14 cellular contexts compared by ENCODE assay signal in the genomic region with DNA sequence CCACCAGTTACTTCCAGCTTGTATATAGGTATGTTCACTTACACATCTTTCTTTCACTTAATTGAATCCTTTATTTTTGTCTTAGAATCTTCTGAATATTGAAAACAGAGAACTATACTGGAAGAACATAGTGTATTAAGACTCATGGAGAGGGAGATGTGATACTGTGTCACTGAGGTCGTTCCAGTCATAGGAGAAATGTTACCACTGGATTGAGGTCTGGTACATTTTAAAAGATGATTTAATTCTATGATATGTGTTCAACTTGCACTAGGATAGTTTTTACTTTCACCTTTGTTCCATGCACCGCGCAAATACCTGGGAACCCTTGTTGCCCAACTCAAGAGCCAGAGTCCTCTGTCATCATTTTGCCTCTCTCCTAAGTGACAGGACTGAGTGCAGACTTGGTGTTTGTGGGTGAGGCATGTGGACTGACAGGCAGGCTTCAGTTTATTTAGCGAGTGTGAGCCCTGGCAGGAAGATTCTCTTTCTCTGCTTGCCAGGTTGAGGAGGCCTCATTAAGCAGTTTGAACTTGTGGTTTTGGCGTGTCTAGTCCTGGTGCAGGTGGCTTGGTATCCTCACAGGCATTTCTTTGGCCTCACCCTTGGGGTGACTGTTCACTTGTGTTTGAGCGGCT.
DNase-seq lines count a peak whose midpoint lies in the region; ATAC-seq, FAIRE-seq and TF ChIP-seq lines count a peak whose summit lies in the region.
"Had no signal": no experiment of that assay in that cellular context is flagged by ENCODE, and none has a peak within 500 bp of the region (broad histone marks: within the 10 kb centered on the region; RNA-seq: fewer than 3 reads in every experiment).

No MANE protein-coding gene starts in this region.

- peaks cover 63% of the 10 kb centered on the region for H3K36me3 Mint-ChIP-seq in CD4-positive, alpha-beta T cell (ENCODE audit: low read depth)

- H3K4me3 ChIP-seq in IMR-90 (ENCODE audit: insufficient read depth, low read depth, low read length) (no peak overlapping the region), bronchial epithelial cell (ENCODE audit: low read depth, low read length) (no peak overlapping the region), mesendoderm (ENCODE audit: low read length) (no peak overlapping the region), vagina (no peak overlapping the region)
- H3K4me3 ChIP-seq: coronary artery had no signal

- FAIRE-seq in bronchial epithelial cell (lab: Jason Lieb, UNC) (peak; percentile 92), D721Med (lab: Jason Lieb, UNC) (no peak)
- FAIRE-seq: kidney had no signal

- peak overlapping the region; percentile 68 for H3K27ac Mint-ChIP-seq in CD4-positive, alpha-beta T cell

- H3K23ac ChIP-seq in IMR-90 (ENCODE audit: low read depth, low read length) (no peak overlapping the region), mesendoderm (ENCODE audit: low read length) (peak overlapping the region; percentile 29)

- H2BK5ac ChIP-seq in IMR-90 (ENCODE audit: low read depth, low read length, poor library complexity, severe bottlenecking): no peak overlapping the region
- no peak overlapping the region for H2BK5ac ChIP-seq in mesendoderm (ENCODE audit: low read length)

- H3K9me1 ChIP-seq in IMR-90 (ENCODE audit: insufficient read depth, low read length): peaks cover 19% of the 10 kb centered on the region

- dilution Hi-C loops in IMR-90 (cut with HindIII; ENCODE audit: low sequenced_read_pairs, unreplicated experiment): no loop called here

- in situ Hi-C loops in IMR-90 (cut with MboI; ENCODE audit: low sequenced_read_pairs): no loop called here

- no TSS peak for BruUV-seq in IMR-90 (replicated peaks; lab: Mats Ljungman, UMichigan)

- no peak overlapping the region for H3K56ac ChIP-seq in IMR-90 (ENCODE audit: extremely low read depth, insufficient read depth, low read length)
- no peak overlapping the region for H3K56ac ChIP-seq in mesendoderm (ENCODE audit: low read length)

- intact Hi-C loops in CD4-positive, alpha-beta T cell (cut with DNase I, micrococcal nuclease): loop anchor here in 1 of 2 experiments (2.0 to 10.0 kb wide), 3 partner anchors 43 to 206 kb away; no protein-coding TSS in a partner anchor
- intact Hi-C loops in IMR-90 (cut with micrococcal nuclease) (no loop called here), vagina (cut with DNase I) (no loop called here)

- peak overlapping the region; percentile 54 for H3K4me3 Mint-ChIP-seq in CD4-positive, alpha-beta T cell

- no peaks in the 10 kb centered on the region for H3K9me3 Mint-ChIP-seq in CD4-positive, alpha-beta T cell

- H2BK15ac ChIP-seq in IMR-90 (ENCODE audit: low read depth, low read length): no peak overlapping the region
- no peak overlapping the region for H2BK15ac ChIP-seq in mesendoderm (replicated peaks; ENCODE audit: low read depth)

- H3K79me2 ChIP-seq in mesendoderm (ENCODE audit: control insufficient read depth, insufficient read depth, low read length): peaks cover 40% of the 10 kb centered on the region

- H3K79me1 ChIP-seq in IMR-90 (ENCODE audit: low read depth in 1 of 2, low read length in 2 of 2): peaks cover 33 to 54% of the 10 kb centered on the region in 2 experiments
- peaks cover 18% of the 10 kb centered on the region for H3K79me1 ChIP-seq in mesendoderm (ENCODE audit: low read length)

- POLR2A ChIA-PET in CD4-positive, alpha-beta T cell (lab: Charles Lee): interaction anchor here (1.0 kb wide), 1 partner anchor 11 kb away, joined by 4 read pairs; no protein-coding TSS in a partner anchor
- POLR2A ChIA-PET in IMR-90 (lab: Charles Lee; ENCODE audit: unreplicated experiment): no interaction called here

- H4K91ac ChIP-seq in IMR-90 (ENCODE audit: insufficient read depth, low read depth, low read length): no peak overlapping the region

- H3K18ac ChIP-seq in IMR-90 (ENCODE audit: low read depth, low read length): no peak overlapping the region
- H3K18ac ChIP-seq in mesendoderm (ENCODE audit: low read length): no peak overlapping the region

- H3K4me2 ChIP-seq in IMR-90 (ENCODE audit: low read depth, low read length) (no peak overlapping the region), mesendoderm (ENCODE audit: low read length) (no peak overlapping the region)

- H3K4me1 ChIP-seq in IMR-90 (ENCODE audit: control insufficient read depth, insufficient read depth, low read length) (peaks cover 4% of the 10 kb centered on the region), mesendoderm (ENCODE audit: control insufficient read depth, low read depth, low read length) (peaks cover 2% of the 10 kb centered on the region), vagina (peaks cover 49% of the 10 kb centered on the region)

- CTCF ChIA-PET in CD4-positive, alpha-beta T cell (lab: Charles Lee): interaction anchor here (0.9 kb wide), 1 partner anchor 23 kb away, joined by 3 read pairs; no protein-coding TSS in a partner anchor
- CTCF ChIA-PET in IMR-90 (lab: Yijun Ruan, JAX): interaction anchor here (0.6 kb wide), 1 partner anchor 97 kb away, joined by 4 read pairs; no protein-coding TSS in a partner anchor

- H4K8ac ChIP-seq in IMR-90 (ENCODE audit: low read depth in 2 of 2, low read length in 2 of 2): no peak overlapping the region
- H4K8ac ChIP-seq in mesendoderm (ENCODE audit: low read depth, low read length): no peak overlapping the region

- no peak overlapping the region for H2BK120ac ChIP-seq in IMR-90 (ENCODE audit: low read depth, low read length)
- H2BK120ac ChIP-seq in mesendoderm (ENCODE audit: low read depth, low read length): no peak overlapping the region

- H3K4me1 Mint-ChIP-seq in CD4-positive, alpha-beta T cell (ENCODE audit: low read depth): peaks cover 80% of the 10 kb centered on the region

- peaks cover 12% of the 10 kb centered on the region for H3K36me3 ChIP-seq in IMR-90 (ENCODE audit: control insufficient read depth, insufficient read depth, low read length)
- H3K36me3 ChIP-seq in bronchial epithelial cell (ENCODE audit: control insufficient read depth, insufficient read depth, low read length): peaks cover 3% of the 10 kb centered on the region
- peaks cover 2% of the 10 kb centered on the region for H3K36me3 ChIP-seq in mesendoderm (ENCODE audit: control insufficient read depth, insufficient read depth, low read length)
- no peaks in the 10 kb centered on the region for H3K36me3 ChIP-seq in vagina

- no peak for DNase-seq in CD4-positive, alpha-beta T cell
- no peak for DNase-seq in IMR-90
- peak; percentile 47 for DNase-seq in bronchial epithelial cell (ENCODE audit: low read depth)
- DNase-seq in mesendoderm: no peak
- DNase-seq in D721Med (ENCODE audit: insufficient read length, low spot score): no peak
- no peak for DNase-seq in NCI-H146 treated with DMSO at 0.1 percent for 48 hours (lab: John Stamatoyannopoulos, UW; ENCODE audit: unreplicated experiment)
- no peak for DNase-seq in vagina (ENCODE audit: extremely low spot score in 2 of 2)
- DNase-seq: activated effector memory CD4-positive, alpha-beta T cell treated with anti-CD3 and anti-CD28 coated beads, Interleukin-2, amount 50 U/mL, for 16 hours; BE2C; kidney; NCI-H526; SHP77 treated with DMSO at 0.1 percent for 48 hours had no signal

- no peak overlapping the region for H3K27ac ChIP-seq in CD4-positive, alpha-beta T cell (ENCODE audit: low read depth, low read length)
- no peak overlapping the region for H3K27ac ChIP-seq in IMR-90 (ENCODE audit: insufficient read depth, low read length)
- no peak overlapping the region for H3K27ac ChIP-seq in mesendoderm (ENCODE audit: low read depth, low read length)
- no peak overlapping the region for H3K27ac ChIP-seq in vagina
- H3K27ac ChIP-seq: coronary artery had no signal

- no peaks in the 10 kb centered on the region for H3K27me3 Mint-ChIP-seq in CD4-positive, alpha-beta T cell

- H3K9ac ChIP-seq in IMR-90 (ENCODE audit: low read depth, low read length): no peak overlapping the region
- H3K9ac ChIP-seq in mesendoderm (ENCODE audit: low read length): no peak overlapping the region

- H4K20me1 ChIP-seq in IMR-90 (ENCODE audit: insufficient read depth, low read length): peaks cover 37% of the 10 kb centered on the region

- H3K4ac ChIP-seq in IMR-90 (ENCODE audit: low read depth, low read length): no peak overlapping the region
- H3K4ac ChIP-seq in mesendoderm (ENCODE audit: low read depth, low read length): no peak overlapping the region

- no peak overlapping the region for H2AFZ ChIP-seq in IMR-90 (replicated peaks; ENCODE audit: low read length, poor library complexity)

- TF ChIP-seq POLR2A in IMR-90 (IDR thresholded peaks at IDR 0.05; ENCODE audit: low read depth, low read length) (no peak), vagina (IDR thresholded peaks at IDR 0.05) (no peak)

- no peak overlapping the region for H2BK20ac ChIP-seq in IMR-90 (ENCODE audit: low read depth, low read length)

- no peak for TF ChIP-seq CTCF in CD4-positive, alpha-beta T cell (IDR thresholded peaks at IDR 0.05)
- TF ChIP-seq CTCF in IMR-90 (conservative IDR thresholded peaks at IDR 0.05; ENCODE audit: low read depth, low read length) (no peak), bronchial epithelial cell (IDR thresholded peaks at IDR 0.05; ENCODE audit: insufficient read depth, low read length, severe bottlenecking) (no peak), D721Med (IDR thresholded peaks at IDR 0.05; ENCODE audit: insufficient read depth, missing control alignments) (no peak), vagina (IDR thresholded peaks at IDR 0.05) (no peak)

- 0 out of 2 replicates have a peak overlapping the region, but pooled peaks have one; percentile 1 for H3K14ac ChIP-seq in IMR-90 (replicated peaks; ENCODE audit: low read depth, low read length)

- TF ChIP-seq RAD21 in IMR-90 (IDR thresholded peaks at IDR 0.05; ENCODE audit: low read length): no peak

- no peak overlapping the region for H2AK9ac ChIP-seq in IMR-90 (replicated peaks; ENCODE audit: low read depth, low read length, poor library complexity)

- H4K5ac ChIP-seq in IMR-90 (ENCODE audit: low read depth, low read length): no peak overlapping the region
- H4K5ac ChIP-seq in mesendoderm (ENCODE audit: low read length): no peak overlapping the region

- 80% methylated on average over 1 of the region's 6 CpGs; no CpG with 5 or more reads in 1 of the 2 experiments for WGBS in IMR-90 (ENCODE audit: extremely low coverage in 2 of 2, insufficient read length in 1 of 2), 2 experiments
- WGBS in mesendoderm (ENCODE audit: extremely low coverage, insufficient coverage, low lambda C conversion rate): no CpG with 5 or more reads among the region's 6 CpGs

- no peaks in the 10 kb centered on the region for H3K27me3 ChIP-seq in CD4-positive, alpha-beta T cell (ENCODE audit: control insufficient read depth, insufficient read depth, low read length)
- H3K27me3 ChIP-seq in IMR-90 (ENCODE audit: control insufficient read depth, insufficient read depth, low read length) (no peaks in the 10 kb centered on the region), bronchial epithelial cell (ENCODE audit: control insufficient read depth, insufficient read depth, low read length) (no peaks in the 10 kb centered on the region), mesendoderm (ENCODE audit: insufficient read depth, low read length, poor library complexity) (no peaks in the 10 kb centered on the region), vagina (no peaks in the 10 kb centered on the region)
- H3K27me3 ChIP-seq: BE2C had no signal

- no peak overlapping the region for H2AK5ac ChIP-seq in IMR-90 (ENCODE audit: low read depth, low read length)
- no peak overlapping the region for H2AK5ac ChIP-seq in mesendoderm (ENCODE audit: low read length)

- no peaks in the 10 kb centered on the region for H3K9me3 ChIP-seq in CD4-positive, alpha-beta T cell (ENCODE audit: control insufficient read depth, low read length)
- H3K9me3 ChIP-seq in IMR-90 (ENCODE audit: control insufficient read depth, insufficient read depth, low read length): no peaks in the 10 kb centered on the region; the same call in 1 of the 2 replicates
- no peaks in the 10 kb centered on the region for H3K9me3 ChIP-seq in vagina
- H3K9me3 ChIP-seq: BE2C had no signal

- no peak for ATAC-seq in CD4-positive, alpha-beta T cell (ENCODE audit: poor library complexity)
- no peak for ATAC-seq in IMR-90 (ENCODE audit: low read depth)
- no peak for ATAC-seq in GM21381 (IDR thresholded peaks at IDR 0.05; ENCODE audit: unreplicated experiment)
